ENCODE assay signal across 20 cellular contexts in genomic region chr10:58996866-58997265, GRCh38.
DNase-seq lines count a peak whose midpoint lies in the region; TF ChIP-seq lines count a peak whose summit lies in the region.
"Had no signal": no experiment of that assay in that cellular context is flagged by ENCODE, and none has a peak within 500 bp of the region (broad histone marks: within the 10 kb centered on the region; RNA-seq: fewer than 3 reads in every experiment).

No MANE protein-coding gene starts in this region.

- peaks cover 31% of the 10 kb centered on the region for H3F3A ChIP-seq in SU-DHL-6 (ENCODE audit: insufficient read depth)

- H4K20me1 ChIP-seq in BLaER1 (no peaks in the 10 kb centered on the region), SU-DHL-6 (ENCODE audit: low read depth, low read length) (no peaks in the 10 kb centered on the region)
- H4K20me1 ChIP-seq: BLaER1 treated with 17β-estradiol and CSF1 and Interleukin-3, amounts not matched to agents 10 nM and 100 nM had no signal

- no peaks in the 10 kb centered on the region for H3K79me2 ChIP-seq in SU-DHL-6 (ENCODE audit: insufficient read depth, low read length)

- H3K4me3 ChIP-seq in BLaER1: no peak overlapping the region
- H3K4me3 ChIP-seq in SU-DHL-6 (ENCODE audit: insufficient read depth, low read length, poor library complexity, severe bottlenecking): no peak overlapping the region
- H3K4me3 ChIP-seq in spleen: no peak overlapping the region
- H3K4me3 ChIP-seq: BLaER1 treated with 17β-estradiol and CSF1 and Interleukin-3, amounts not matched to agents 10 nM and 100 nM; GM23338 had no signal

- H3K4me2 ChIP-seq in BLaER1 (peak overlapping the region; percentile 81), SU-DHL-6 (ENCODE audit: low read depth, low read length, poor library complexity, severe bottlenecking) (no peak overlapping the region)
- H3K4me2 ChIP-seq: GM23338 had no signal

- intact Hi-C loops in spleen (cut with DNase I; ENCODE audit: low total_unique reads): no loop called here

- H3K36me3 ChIP-seq in BLaER1 (no peaks in the 10 kb centered on the region), SU-DHL-6 (ENCODE audit: low read length) (no peaks in the 10 kb centered on the region), spleen (no peaks in the 10 kb centered on the region)
- H3K36me3 ChIP-seq: BLaER1 treated with 17β-estradiol and CSF1 and Interleukin-3, amounts not matched to agents 10 nM and 100 nM had no signal

- H3K9ac ChIP-seq in BLaER1: no peak overlapping the region
- H3K9ac ChIP-seq in SU-DHL-6 (ENCODE audit: low read length): no peak overlapping the region
- H3K9ac ChIP-seq: BLaER1 treated with 17β-estradiol and CSF1 and Interleukin-3, amounts not matched to agents 10 nM and 100 nM had no signal

- WGBS in spleen, 5 donors: 73 to 85% (median 84%) methylated on average over 2 of the region's 2 CpGs

- H3K4me1 ChIP-seq in BLaER1 (peaks cover 71% of the 10 kb centered on the region), spleen (no peaks in the 10 kb centered on the region)

- H3K27ac ChIP-seq in BLaER1 (no peak overlapping the region), SU-DHL-6 (ENCODE audit: low read depth, low read length) (0 out of 2 replicates have a peak overlapping the region, but pooled peaks have one; percentile 3), cingulate gyrus (ENCODE audit: low read depth, low read length) (peak overlapping the region; percentile 97), temporal lobe (ENCODE audit: low read depth, low read length) (peak overlapping the region; percentile 99), spleen (no peak overlapping the region)
- H3K27ac ChIP-seq: BLaER1 treated with 17β-estradiol and CSF1 and Interleukin-3, amounts not matched to agents 10 nM and 100 nM; HL-60 had no signal

- TF ChIP-seq POLR2A in spleen (IDR thresholded peaks at IDR 0.05): no peak

- H3K27me3 ChIP-seq in BLaER1 (no peaks in the 10 kb centered on the region), SU-DHL-6 (ENCODE audit: low read length) (no peaks in the 10 kb centered on the region), spleen (replicated peaks in 1 of 7) (no peaks in the 10 kb centered on the region)
- H3K27me3 ChIP-seq: BLaER1 treated with 17β-estradiol and CSF1 and Interleukin-3, amounts not matched to agents 10 nM and 100 nM had no signal

- TF ChIP-seq CTCF in SU-DHL-6 (IDR thresholded peaks at IDR 0.05; ENCODE audit: insufficient read depth, low read length, poor library complexity, severe bottlenecking): no peak
- no peak for TF ChIP-seq CTCF in spleen (IDR thresholded peaks at IDR 0.05 in 8 of 11, conservative IDR thresholded peaks at IDR 0.05 in 3 of 11)

- H2AFZ ChIP-seq in SU-DHL-6 (ENCODE audit: low read depth, low read length, severe bottlenecking): peak overlapping the region; percentile 13
- H2AFZ ChIP-seq: GM23338 had no signal

- H3K9me3 ChIP-seq in BLaER1 (peaks cover 3% of the 10 kb centered on the region; the same call in 1 of the 2 replicates), SU-DHL-6 (ENCODE audit: insufficient read depth, low read length) (peaks cover 4% of the 10 kb centered on the region; the same call in 1 of the 2 replicates), spleen (no peaks in the 10 kb centered on the region)

- no peaks in the 10 kb centered on the region for H3K9me2 ChIP-seq in SU-DHL-6 (replicated peaks; ENCODE audit: insufficient read depth, low read length)

- DNase-seq in amygdala (lab: John Stamatoyannopoulos, UW) (no peak), spleen (no peak), NCI-H2227 (lab: John Stamatoyannopoulos, UW; ENCODE audit: unreplicated experiment) (no peak)
- DNase-seq: 8988T; CD4-positive, CD25-positive, alpha-beta regulatory T cell; CD8-positive, alpha-beta memory T cell; COR-L47; DMS 273 treated with DMSO at 0.1 percent for 48 hours; DMS53; DND-41; EL; HCEC 1CT; IMR-90 had no signal

Comparison
In these comparisons a context has a peak if more than half of its experiments do, and no peak if none do; other contexts are left out.
1. H3K27ac ChIP-seq: peak in SU-DHL-6 (single experiment), cingulate gyrus (single experiment) and temporal lobe (single experiment); none in BLaER1 (single experiment) and spleen (0 of 8).